ENCODE assay signal across 1 cellular context in the genomic region with DNA sequence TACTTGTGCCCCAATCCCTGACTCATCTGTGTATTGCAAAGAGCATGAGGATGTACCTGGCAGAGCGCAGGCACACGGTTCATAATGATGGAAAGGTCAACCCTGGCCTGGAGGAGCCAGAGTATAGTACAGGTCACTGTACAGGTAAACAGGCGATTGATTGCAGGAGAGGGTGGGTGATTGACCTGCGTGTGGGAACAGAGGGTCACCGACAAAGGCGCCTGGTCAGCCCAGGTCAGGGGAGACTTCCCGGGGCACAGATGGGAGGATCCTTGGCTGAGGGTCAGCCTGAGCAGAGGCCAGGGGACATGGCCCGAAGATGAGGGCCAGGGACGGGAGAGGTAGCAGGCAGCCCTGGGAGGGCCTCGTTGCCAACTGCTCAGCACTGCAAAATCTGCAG.
TF ChIP-seq lines count a peak whose summit lies in the region.

No MANE protein-coding gene starts in this region.

TF ChIP-seq in H1, 55 proteins besides CTCF, POLR2A, EP300 and RAD21:
- no peak for TF ChIP-seq SIRT6 (IDR thresholded peaks at IDR 0.05; ENCODE audit: low read length)
- no peak for TF ChIP-seq RNF2 (IDR thresholded peaks at IDR 0.05; ENCODE audit: borderline replicate concordance, low read depth, low read length, missing control alignments, poor library complexity, severe bottlenecking)
- TF ChIP-seq, protein P1, sequence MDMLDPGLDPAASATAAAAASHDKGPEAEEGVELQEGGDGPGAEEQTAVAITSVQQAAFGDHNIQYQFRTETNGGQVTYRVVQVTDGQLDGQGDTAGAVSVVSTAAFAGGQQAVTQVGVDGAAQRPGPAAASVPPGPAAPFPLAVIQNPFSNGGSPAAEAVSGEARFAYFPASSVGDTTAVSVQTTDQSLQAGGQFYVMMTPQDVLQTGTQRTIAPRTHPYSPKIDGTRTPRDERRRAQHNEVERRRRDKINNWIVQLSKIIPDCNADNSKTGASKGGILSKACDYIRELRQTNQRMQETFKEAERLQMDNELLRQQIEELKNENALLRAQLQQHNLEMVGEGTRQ (IDR thresholded peaks at IDR 0.05; ENCODE audit: low read length), result no peak
- TF ChIP-seq, protein P2, sequence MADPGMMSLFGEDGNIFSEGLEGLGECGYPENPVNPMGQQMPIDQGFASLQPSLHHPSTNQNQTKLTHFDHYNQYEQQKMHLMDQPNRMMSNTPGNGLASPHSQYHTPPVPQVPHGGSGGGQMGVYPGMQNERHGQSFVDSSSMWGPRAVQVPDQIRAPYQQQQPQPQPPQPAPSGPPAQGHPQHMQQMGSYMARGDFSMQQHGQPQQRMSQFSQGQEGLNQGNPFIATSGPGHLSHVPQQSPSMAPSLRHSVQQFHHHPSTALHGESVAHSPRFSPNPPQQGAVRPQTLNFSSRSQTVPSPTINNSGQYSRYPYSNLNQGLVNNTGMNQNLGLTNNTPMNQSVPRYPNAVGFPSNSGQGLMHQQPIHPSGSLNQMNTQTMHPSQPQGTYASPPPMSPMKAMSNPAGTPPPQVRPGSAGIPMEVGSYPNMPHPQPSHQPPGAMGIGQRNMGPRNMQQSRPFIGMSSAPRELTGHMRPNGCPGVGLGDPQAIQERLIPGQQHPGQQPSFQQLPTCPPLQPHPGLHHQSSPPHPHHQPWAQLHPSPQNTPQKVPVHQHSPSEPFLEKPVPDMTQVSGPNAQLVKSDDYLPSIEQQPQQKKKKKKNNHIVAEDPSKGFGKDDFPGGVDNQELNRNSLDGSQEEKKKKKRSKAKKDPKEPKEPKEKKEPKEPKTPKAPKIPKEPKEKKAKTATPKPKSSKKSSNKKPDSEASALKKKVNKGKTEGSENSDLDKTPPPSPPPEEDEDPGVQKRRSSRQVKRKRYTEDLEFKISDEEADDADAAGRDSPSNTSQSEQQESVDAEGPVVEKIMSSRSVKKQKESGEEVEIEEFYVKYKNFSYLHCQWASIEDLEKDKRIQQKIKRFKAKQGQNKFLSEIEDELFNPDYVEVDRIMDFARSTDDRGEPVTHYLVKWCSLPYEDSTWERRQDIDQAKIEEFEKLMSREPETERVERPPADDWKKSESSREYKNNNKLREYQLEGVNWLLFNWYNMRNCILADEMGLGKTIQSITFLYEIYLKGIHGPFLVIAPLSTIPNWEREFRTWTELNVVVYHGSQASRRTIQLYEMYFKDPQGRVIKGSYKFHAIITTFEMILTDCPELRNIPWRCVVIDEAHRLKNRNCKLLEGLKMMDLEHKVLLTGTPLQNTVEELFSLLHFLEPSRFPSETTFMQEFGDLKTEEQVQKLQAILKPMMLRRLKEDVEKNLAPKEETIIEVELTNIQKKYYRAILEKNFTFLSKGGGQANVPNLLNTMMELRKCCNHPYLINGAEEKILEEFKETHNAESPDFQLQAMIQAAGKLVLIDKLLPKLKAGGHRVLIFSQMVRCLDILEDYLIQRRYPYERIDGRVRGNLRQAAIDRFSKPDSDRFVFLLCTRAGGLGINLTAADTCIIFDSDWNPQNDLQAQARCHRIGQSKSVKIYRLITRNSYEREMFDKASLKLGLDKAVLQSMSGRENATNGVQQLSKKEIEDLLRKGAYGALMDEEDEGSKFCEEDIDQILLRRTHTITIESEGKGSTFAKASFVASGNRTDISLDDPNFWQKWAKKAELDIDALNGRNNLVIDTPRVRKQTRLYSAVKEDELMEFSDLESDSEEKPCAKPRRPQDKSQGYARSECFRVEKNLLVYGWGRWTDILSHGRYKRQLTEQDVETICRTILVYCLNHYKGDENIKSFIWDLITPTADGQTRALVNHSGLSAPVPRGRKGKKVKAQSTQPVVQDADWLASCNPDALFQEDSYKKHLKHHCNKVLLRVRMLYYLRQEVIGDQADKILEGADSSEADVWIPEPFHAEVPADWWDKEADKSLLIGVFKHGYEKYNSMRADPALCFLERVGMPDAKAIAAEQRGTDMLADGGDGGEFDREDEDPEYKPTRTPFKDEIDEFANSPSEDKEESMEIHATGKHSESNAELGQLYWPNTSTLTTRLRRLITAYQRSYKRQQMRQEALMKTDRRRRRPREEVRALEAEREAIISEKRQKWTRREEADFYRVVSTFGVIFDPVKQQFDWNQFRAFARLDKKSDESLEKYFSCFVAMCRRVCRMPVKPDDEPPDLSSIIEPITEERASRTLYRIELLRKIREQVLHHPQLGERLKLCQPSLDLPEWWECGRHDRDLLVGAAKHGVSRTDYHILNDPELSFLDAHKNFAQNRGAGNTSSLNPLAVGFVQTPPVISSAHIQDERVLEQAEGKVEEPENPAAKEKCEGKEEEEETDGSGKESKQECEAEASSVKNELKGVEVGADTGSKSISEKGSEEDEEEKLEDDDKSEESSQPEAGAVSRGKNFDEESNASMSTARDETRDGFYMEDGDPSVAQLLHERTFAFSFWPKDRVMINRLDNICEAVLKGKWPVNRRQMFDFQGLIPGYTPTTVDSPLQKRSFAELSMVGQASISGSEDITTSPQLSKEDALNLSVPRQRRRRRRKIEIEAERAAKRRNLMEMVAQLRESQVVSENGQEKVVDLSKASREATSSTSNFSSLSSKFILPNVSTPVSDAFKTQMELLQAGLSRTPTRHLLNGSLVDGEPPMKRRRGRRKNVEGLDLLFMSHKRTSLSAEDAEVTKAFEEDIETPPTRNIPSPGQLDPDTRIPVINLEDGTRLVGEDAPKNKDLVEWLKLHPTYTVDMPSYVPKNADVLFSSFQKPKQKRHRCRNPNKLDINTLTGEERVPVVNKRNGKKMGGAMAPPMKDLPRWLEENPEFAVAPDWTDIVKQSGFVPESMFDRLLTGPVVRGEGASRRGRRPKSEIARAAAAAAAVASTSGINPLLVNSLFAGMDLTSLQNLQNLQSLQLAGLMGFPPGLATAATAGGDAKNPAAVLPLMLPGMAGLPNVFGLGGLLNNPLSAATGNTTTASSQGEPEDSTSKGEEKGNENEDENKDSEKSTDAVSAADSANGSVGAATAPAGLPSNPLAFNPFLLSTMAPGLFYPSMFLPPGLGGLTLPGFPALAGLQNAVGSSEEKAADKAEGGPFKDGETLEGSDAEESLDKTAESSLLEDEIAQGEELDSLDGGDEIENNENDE (IDR thresholded peaks at IDR 0.05; ENCODE audit: insufficient replicate concordance, low read length), result no peak
- no peak for TF ChIP-seq BRCA1 (IDR thresholded peaks at IDR 0.05; ENCODE audit: low read depth, low read length)
- TF ChIP-seq NRF1 (IDR thresholded peaks at IDR 0.05; ENCODE audit: low read depth, low read length), result no peak
- TF ChIP-seq TBP (IDR thresholded peaks at IDR 0.05; ENCODE audit: low read depth, low read length), result no peak
- TF ChIP-seq ZNF274 (IDR thresholded peaks at IDR 0.05; ENCODE audit: borderline replicate concordance, extremely low read depth, low read length), result no peak
- TF ChIP-seq JUN (IDR thresholded peaks at IDR 0.05; ENCODE audit: low read depth, low read length), result no peak
- TF ChIP-seq BCL11A (IDR thresholded peaks at IDR 0.05; ENCODE audit: low read depth in 2 of 2, low read length in 2 of 2), result no peak
- TF ChIP-seq SIN3A (conservative IDR thresholded peaks at IDR 0.05 in 1 of 2, IDR thresholded peaks at IDR 0.05 in 1 of 2; ENCODE audit: low read depth in 1 of 2, low read length in 2 of 2), result no peak
